Comparison of ENCODE assay signal across 8 cellular contexts in the genomic region with DNA sequence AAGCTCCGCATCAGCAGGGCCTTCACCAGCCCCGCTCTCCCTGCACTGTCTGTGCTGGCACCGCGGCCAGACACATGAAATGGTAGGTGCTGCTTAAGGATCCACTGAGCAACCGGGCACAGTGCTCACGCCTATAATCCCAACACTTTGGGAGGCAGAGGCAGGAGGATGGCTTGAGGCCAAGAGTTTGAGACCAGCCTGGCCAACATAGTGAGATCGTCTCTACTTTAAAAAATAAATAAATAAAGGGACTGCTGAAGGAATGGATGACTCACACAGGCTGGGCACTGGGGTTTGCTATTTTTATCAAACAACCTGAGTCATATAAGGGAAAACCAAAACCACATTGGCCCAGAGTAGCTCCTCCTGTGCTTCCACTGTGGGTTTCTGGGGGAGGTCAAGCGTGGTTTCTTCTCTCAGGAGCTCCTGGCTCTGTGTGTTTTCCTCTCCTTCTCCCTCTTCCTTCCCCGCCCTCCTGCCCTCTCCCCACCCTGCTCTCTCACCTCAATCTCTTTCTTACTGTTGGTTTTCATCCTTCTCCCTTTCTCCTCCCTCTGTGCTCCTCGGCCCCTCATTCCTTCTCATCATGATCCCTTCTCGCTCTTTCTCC. TPM values are rescaled to one million over a fixed set of nuclear protein-coding genes. Genes with fewer than 3 reads are reported as not detected.
DNase-seq lines count a peak whose midpoint lies in the region; ATAC-seq, FAIRE-seq and TF ChIP-seq lines count a peak whose summit lies in the region.

No MANE protein-coding gene starts in this region.

- DNase-seq in stimulated activated naive CD4-positive, alpha-beta T cell treated with Interleukin-2 at 50 U/mL for 16 hours (lab: John Stamatoyannopoulos, UW): peak; percentile 9
- DNase-seq in stimulated activated naive CD4-positive, alpha-beta T cell (lab: John Stamatoyannopoulos, UW): no peak
- DNase-seq in SW 1271 (lab: John Stamatoyannopoulos, UW) (peak; percentile 24 to 83), endothelial cell of umbilical vein (ENCODE audit: low read depth, low spot score) (peak; percentile 66), psoas muscle (peak; percentile 53 to 73), NCI-H526 treated with DMSO at 0.1 percent for 48 hours (lab: John Stamatoyannopoulos, UW) (no peak)

- ATAC-seq in psoas muscle: peak; percentile 95 to 98 (median 97)
- ATAC-seq in GM21528 (IDR thresholded peaks at IDR 0.05; ENCODE audit: low FRiP score, unreplicated experiment): no peak
- ATAC-seq in GM19467 (IDR thresholded peaks at IDR 0.05; ENCODE audit: unreplicated experiment): no peak

- peak overlapping the region; percentile 28 for H3K4me2 ChIP-seq in endothelial cell of umbilical vein (ENCODE audit: insufficient read depth, low read length)

- H3K27ac ChIP-seq in endothelial cell of umbilical vein (ENCODE audit: insufficient read depth, low read depth, low read length) (peak overlapping the region; percentile 50), psoas muscle (peak overlapping the region; percentile 85)

- H3K4me3 ChIP-seq in endothelial cell of umbilical vein (replicated peaks in 1 of 3; ENCODE audit: insufficient read depth in 1 of 3, low read depth in 1 of 3, low read length in 3 of 3) (no peak overlapping the region), psoas muscle (no peak overlapping the region)

- dilution Hi-C loops in endothelial cell of umbilical vein (cut with MboI; ENCODE audit: extremely low pct_ligation_motif_present, low sequenced_read_pairs): no loop called here

- 75 to 83% (median 77%) methylated on average over 11 of the region's 11 CpGs for WGBS in psoas muscle, 3 donors

- H2AFZ ChIP-seq in endothelial cell of umbilical vein (ENCODE audit: low read depth, low read length): no peak overlapping the region

- intact Hi-C loops in endothelial cell of umbilical vein (cut with micrococcal nuclease): no loop called here
- intact Hi-C loops in psoas muscle (cut with DNase I): no loop called here

- H3K4me1 ChIP-seq in endothelial cell of umbilical vein (ENCODE audit: control insufficient read depth, extremely low read depth, insufficient read depth, low read length) (peaks cover 8% of the 10 kb centered on the region), psoas muscle (peaks cover 14% of the 10 kb centered on the region)

- peak; percentile 99 for FAIRE-seq in endothelial cell of umbilical vein (lab: Jason Lieb, UNC)

- no peaks in the 10 kb centered on the region for H4K20me1 ChIP-seq in endothelial cell of umbilical vein (replicated peaks; ENCODE audit: control insufficient read depth, extremely low read depth, insufficient read depth, low read length)

- no TSS peak for BruUV-seq in endothelial cell of umbilical vein (replicated peaks; lab: Mats Ljungman, UMichigan)

- TF ChIP-seq POLR2A in endothelial cell of umbilical vein (IDR thresholded peaks at IDR 0.05; ENCODE audit: low read depth, low read length): no peak

- H3K9ac ChIP-seq in endothelial cell of umbilical vein (replicated peaks; ENCODE audit: extremely low read depth, insufficient read depth, low read length): no peak overlapping the region

- no peaks in the 10 kb centered on the region for H3K27me3 ChIP-seq in endothelial cell of umbilical vein (ENCODE audit: control insufficient read depth in 2 of 2, insufficient read depth in 2 of 2, low read length in 2 of 2)
- no peaks in the 10 kb centered on the region for H3K27me3 ChIP-seq in psoas muscle (ENCODE audit: insufficient read depth in 3 of 3, low read length in 2 of 3)

- peaks cover 4 to 66% of the 10 kb centered on the region in 2 experiments for H3K36me3 ChIP-seq in endothelial cell of umbilical vein (ENCODE audit: control insufficient read depth in 2 of 2, extremely low read depth in 1 of 2, insufficient read depth in 2 of 2, low read length in 2 of 2)
- H3K36me3 ChIP-seq in psoas muscle (ENCODE audit: insufficient read depth in 1 of 2, low read depth in 1 of 2): peaks cover 12 to 90% of the 10 kb centered on the region in 2 donors

- no peaks in the 10 kb centered on the region for H3K79me2 ChIP-seq in endothelial cell of umbilical vein (ENCODE audit: control insufficient read depth, insufficient read depth, low read length)

- H3K9me1 ChIP-seq in endothelial cell of umbilical vein (replicated peaks; ENCODE audit: control insufficient read depth, extremely low read depth, insufficient read depth, low read length): no peaks in the 10 kb centered on the region

- POLR2A ChIA-PET in endothelial cell of umbilical vein (lab: Charles Lee): no interaction called here

- H3K9me3 ChIP-seq in endothelial cell of umbilical vein (replicated peaks; ENCODE audit: control insufficient read depth, insufficient read depth, low read length) (no peaks in the 10 kb centered on the region), psoas muscle (no peaks in the 10 kb centered on the region)

- CTCF ChIA-PET in endothelial cell of umbilical vein (lab: Charles Lee): interaction anchor here (0.9 to 1.3 kb wide), 2 partner anchors 17 to 22 kb away, joined by 3 to 4 read pairs; a partner anchor contains a TSS

- TF ChIP-seq CTCF in endothelial cell of umbilical vein (IDR thresholded peaks at IDR 0.05; ENCODE audit: extremely low read depth in 1 of 2, insufficient read depth in 1 of 2, low read depth in 1 of 2, low read length in 2 of 2) (no peak), psoas muscle (IDR thresholded peaks at IDR 0.05) (no peak)

TF ChIP-seq in endothelial cell of umbilical vein, 7 proteins besides CTCF, POLR2A, EP300 and RAD21:
- no peak for TF ChIP-seq MYC (IDR thresholded peaks at IDR 0.05; ENCODE audit: low read depth, low read length)
- no peak for TF ChIP-seq GATA2 (IDR thresholded peaks at IDR 0.05; ENCODE audit: insufficient read depth, insufficient read length, low read depth, low read length)
- peak; percentile 89 for TF ChIP-seq FOS (IDR thresholded peaks at IDR 0.05; ENCODE audit: borderline replicate concordance, insufficient read depth, low read length)
- peak; percentile 66 for TF ChIP-seq JUN (IDR thresholded peaks at IDR 0.05; ENCODE audit: borderline replicate concordance, insufficient read depth, insufficient read length, low read depth)
- TF ChIP-seq EZH2 (IDR thresholded peaks at IDR 0.05; ENCODE audit: borderline replicate concordance, low read depth, low read length, severe bottlenecking): no peak
- TF ChIP-seq, protein P1, sequence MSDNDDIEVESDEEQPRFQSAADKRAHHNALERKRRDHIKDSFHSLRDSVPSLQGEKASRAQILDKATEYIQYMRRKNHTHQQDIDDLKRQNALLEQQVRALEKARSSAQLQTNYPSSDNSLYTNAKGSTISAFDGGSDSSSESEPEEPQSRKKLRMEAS (IDR thresholded peaks at IDR 0.05; ENCODE audit: insufficient read depth, insufficient read length): no peak
- TF ChIP-seq POLR2AphosphoS5 (IDR thresholded peaks at IDR 0.05; ENCODE audit: insufficient read depth, low read depth, low read length): peak; percentile 52

RNA-seq across cellular contexts. Expression of a gene that starts 21.3 kb away (rescaled TPM):
- 36.0 and 37.4 TPM in 2 replicates for total RNA-seq in endothelial cell of umbilical vein
- polyA plus RNA-seq in endothelial cell of umbilical vein: 14.6 and 20.4 TPM in 2 replicates
- polyA plus RNA-seq in endothelial cell of umbilical vein (2011; cell fraction: cytosol; rRNA removed): 28.6 and 30.5 TPM in 2 replicates
- 78.4 and 79.1 TPM in 2 replicates for polyA plus RNA-seq in endothelial cell of umbilical vein (2011; cell fraction: nucleus; rRNA removed)
- polyA plus RNA-seq in endothelial cell of umbilical vein (2012): 30.9 and 31.6 TPM in 2 replicates
- polyA minus RNA-seq in endothelial cell of umbilical vein: 18.4 and 25.7 TPM in 2 replicates
- 11.0 TPM for polyA minus RNA-seq in endothelial cell of umbilical vein (2011; cell fraction: cytosol; rRNA and poly(A)+ RNA removed)
- 30.5 and 36.1 TPM in 2 replicates for polyA minus RNA-seq in endothelial cell of umbilical vein (2011; cell fraction: nucleus; rRNA and poly(A)+ RNA removed)
- 10 to 100 TPM; 25.4 to 39.0 (median 29.2) TPM for total RNA-seq in psoas muscle
- 10 to 100 TPM; 23.8 to 54.7 (median 26.2) TPM for polyA plus RNA-seq in psoas muscle

RNA-seq across cellular contexts. Expression of a gene that starts 21.9 kb away (rescaled TPM):
- 8.1 and 8.7 TPM in 2 replicates for total RNA-seq in endothelial cell of umbilical vein
- polyA plus RNA-seq in endothelial cell of umbilical vein: 3.0 and 3.8 TPM in 2 replicates
- polyA plus RNA-seq in endothelial cell of umbilical vein (2011; cell fraction: cytosol; rRNA removed): 4.0 and 4.1 TPM in 2 replicates
- polyA plus RNA-seq in endothelial cell of umbilical vein (2011; cell fraction: nucleus; rRNA removed): 7.0 and 8.0 TPM in 2 replicates
- polyA plus RNA-seq in endothelial cell of umbilical vein (2012): 4.5 and 4.6 TPM in 2 replicates
- polyA minus RNA-seq in endothelial cell of umbilical vein: 8.0 and 11.0 TPM in 2 replicates
- polyA minus RNA-seq in endothelial cell of umbilical vein (2011; cell fraction: cytosol; rRNA and poly(A)+ RNA removed): 8.2 TPM
- polyA minus RNA-seq in endothelial cell of umbilical vein (2011; cell fraction: nucleus; rRNA and poly(A)+ RNA removed): 4.0 and 6.4 TPM in 2 replicates
- total RNA-seq in psoas muscle: 1 to 10 TPM; 4.9 to 8.9 (median 5.8) TPM
- 1 to 10 TPM; 3.9 to 6.5 (median 4.1) TPM for polyA plus RNA-seq in psoas muscle

RNA-seq across cellular contexts. Expression of a gene that starts 42.9 kb away (rescaled TPM):
- total RNA-seq in endothelial cell of umbilical vein (not detected in 2 replicates), psoas muscle (under 1 TPM in 3 of 4 donors, not detected in 1; 0.36 to 0.38 (median 0.37) TPM)
- polyA plus RNA-seq in endothelial cell of umbilical vein (not detected in 2 replicates), psoas muscle (under 1 TPM; 0.13 to 0.22 (median 0.21) TPM)
- polyA plus RNA-seq in endothelial cell of umbilical vein (2011; cell fraction: cytosol; rRNA removed): not detected in 2 replicates
- polyA plus RNA-seq in endothelial cell of umbilical vein (2011; cell fraction: nucleus; rRNA removed): not detected in 2 replicates
- polyA plus RNA-seq in endothelial cell of umbilical vein (2012): not detected in 2 replicates
- polyA minus RNA-seq in endothelial cell of umbilical vein: not detected in 2 replicates
- polyA minus RNA-seq in endothelial cell of umbilical vein (2011; cell fraction: cytosol; rRNA and poly(A)+ RNA removed): not detected
- polyA minus RNA-seq in endothelial cell of umbilical vein (2011; cell fraction: nucleus; rRNA and poly(A)+ RNA removed): not detected in 2 replicates

Comparison
In these comparisons a context has a peak if more than half of its experiments do, and no peak if none do; other contexts are left out.
1. DNase-seq: peak in stimulated activated naive CD4-positive, alpha-beta T cell treated with Interleukin-2 at 50 U/mL for 16 hours (single experiment), SW 1271 (2 of 2), endothelial cell of umbilical vein (single experiment) and psoas muscle (2 of 2); none in stimulated activated naive CD4-positive, alpha-beta T cell (0 of 6) and NCI-H526 treated with DMSO at 0.1 percent for 48 hours (single experiment).
2. ATAC-seq: peak in psoas muscle (4 of 4); none in GM21528 (single experiment) and GM19467 (single experiment).